ENCODE assay signal across 1 cellular context in genomic region chr5:150774145-150774544, GRCh38.
TF ChIP-seq lines count a peak whose summit lies in the region.

No MANE protein-coding gene starts in this region.

TF ChIP-seq in K562, 482 proteins besides CTCF, POLR2A, EP300 and RAD21 (continued from another document):
- TF ChIP-seq RFX7 (CRISPR knock-in tag; IDR thresholded peaks at IDR 0.05) (no peak), ZNF197 (CRISPR knock-in tag; IDR thresholded peaks at IDR 0.05; ENCODE audit: low read depth) (peak; percentile 68; the same call in 1 of the 2 replicates), MEF2D (tag; conservative IDR thresholded peaks at IDR 0.05; ENCODE audit: low read depth) (0 out of 2 replicates have a peak, but pooled peaks have one; percentile 59), E4F1 (CRISPR knock-in tag; IDR thresholded peaks at IDR 0.05; ENCODE audit: borderline replicate concordance) (no peak), ELK1 (CRISPR knock-in tag; IDR thresholded peaks at IDR 0.05) (no peak), ARHGAP35 (IDR thresholded peaks at IDR 0.05; ENCODE audit: partially characterized antibody) (no peak), NCOR1 (IDR thresholded peaks at IDR 0.05) (peak; percentile 81), ZBTB12 (CRISPR knock-in tag; IDR thresholded peaks at IDR 0.05) (0 out of 2 replicates have a peak, but pooled peaks have one; percentile 12), SMARCA5 (IDR thresholded peaks at IDR 0.05) (no peak), KLF10 (CRISPR knock-in tag; IDR thresholded peaks at IDR 0.05) (no peak), FOXJ2 (tag; IDR thresholded peaks at IDR 0.05) (peak; percentile 81), FOXA3 (CRISPR knock-in tag; conservative IDR thresholded peaks at IDR 0.05 in 1 of 2, IDR thresholded peaks at IDR 0.05 in 1 of 2) (0 out of 4 replicates have a peak, but pooled peaks of 1 of the 2 experiments have one; percentile 35), FOXK2 (conservative IDR thresholded peaks at IDR 0.05 in 1 of 2, IDR thresholded peaks at IDR 0.05 in 1 of 2; ENCODE audit: low read depth in 2 of 2) (peak; percentile 83), ZNF740 (CRISPR knock-in tag; IDR thresholded peaks at IDR 0.05) (no peak), ZNF740 (tag; IDR thresholded peaks at IDR 0.05) (no peak), CHD4 (IDR thresholded peaks at IDR 0.05; ENCODE audit: insufficient read depth, insufficient replicate concordance, low read depth, low read length, poor library complexity, severe bottlenecking) (no peak), LEF1 (IDR thresholded peaks at IDR 0.05) (peak; percentile 94), ZNF318 (IDR thresholded peaks at IDR 0.05; ENCODE audit: borderline replicate concordance in 1 of 2, low read depth in 1 of 2) (peak in 1 of 2 experiments; percentile 27; a peak in 1 of 4 replicates), ZNF778 (CRISPR knock-in tag; IDR thresholded peaks at IDR 0.05) (no peak), SUPT5H (IDR thresholded peaks at IDR 0.05) (no peak)
- TF ChIP-seq, protein P1, sequence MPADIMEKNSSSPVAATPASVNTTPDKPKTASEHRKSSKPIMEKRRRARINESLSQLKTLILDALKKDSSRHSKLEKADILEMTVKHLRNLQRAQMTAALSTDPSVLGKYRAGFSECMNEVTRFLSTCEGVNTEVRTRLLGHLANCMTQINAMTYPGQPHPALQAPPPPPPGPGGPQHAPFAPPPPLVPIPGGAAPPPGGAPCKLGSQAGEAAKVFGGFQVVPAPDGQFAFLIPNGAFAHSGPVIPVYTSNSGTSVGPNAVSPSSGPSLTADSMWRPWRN (IDR thresholded peaks at IDR 0.05; ENCODE audit: low read depth): peak; percentile 60
- TF ChIP-seq, protein P2, sequence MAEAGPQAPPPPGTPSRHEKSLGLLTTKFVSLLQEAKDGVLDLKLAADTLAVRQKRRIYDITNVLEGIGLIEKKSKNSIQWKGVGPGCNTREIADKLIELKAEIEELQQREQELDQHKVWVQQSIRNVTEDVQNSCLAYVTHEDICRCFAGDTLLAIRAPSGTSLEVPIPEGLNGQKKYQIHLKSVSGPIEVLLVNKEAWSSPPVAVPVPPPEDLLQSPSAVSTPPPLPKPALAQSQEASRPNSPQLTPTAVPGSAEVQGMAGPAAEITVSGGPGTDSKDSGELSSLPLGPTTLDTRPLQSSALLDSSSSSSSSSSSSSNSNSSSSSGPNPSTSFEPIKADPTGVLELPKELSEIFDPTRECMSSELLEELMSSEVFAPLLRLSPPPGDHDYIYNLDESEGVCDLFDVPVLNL (CRISPR knock-in tag; IDR thresholded peaks at IDR 0.05; ENCODE audit: low read depth): no peak
- TF ChIP-seq, protein P3, sequence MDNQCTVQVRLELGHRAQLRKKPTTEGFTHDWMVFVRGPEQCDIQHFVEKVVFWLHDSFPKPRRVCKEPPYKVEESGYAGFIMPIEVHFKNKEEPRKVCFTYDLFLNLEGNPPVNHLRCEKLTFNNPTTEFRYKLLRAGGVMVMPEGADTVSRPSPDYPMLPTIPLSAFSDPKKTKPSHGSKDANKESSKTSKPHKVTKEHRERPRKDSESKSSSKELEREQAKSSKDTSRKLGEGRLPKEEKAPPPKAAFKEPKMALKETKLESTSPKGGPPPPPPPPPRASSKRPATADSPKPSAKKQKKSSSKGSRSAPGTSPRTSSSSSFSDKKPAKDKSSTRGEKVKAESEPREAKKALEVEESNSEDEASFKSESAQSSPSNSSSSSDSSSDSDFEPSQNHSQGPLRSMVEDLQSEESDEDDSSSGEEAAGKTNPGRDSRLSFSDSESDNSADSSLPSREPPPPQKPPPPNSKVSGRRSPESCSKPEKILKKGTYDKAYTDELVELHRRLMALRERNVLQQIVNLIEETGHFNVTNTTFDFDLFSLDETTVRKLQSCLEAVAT (IDR thresholded peaks at IDR 0.05): peak in 1 of 2 experiments; percentile 93; a peak in 2 of 4 replicates
